ENCODE assay signal across 18 cellular contexts in the genomic region with DNA sequence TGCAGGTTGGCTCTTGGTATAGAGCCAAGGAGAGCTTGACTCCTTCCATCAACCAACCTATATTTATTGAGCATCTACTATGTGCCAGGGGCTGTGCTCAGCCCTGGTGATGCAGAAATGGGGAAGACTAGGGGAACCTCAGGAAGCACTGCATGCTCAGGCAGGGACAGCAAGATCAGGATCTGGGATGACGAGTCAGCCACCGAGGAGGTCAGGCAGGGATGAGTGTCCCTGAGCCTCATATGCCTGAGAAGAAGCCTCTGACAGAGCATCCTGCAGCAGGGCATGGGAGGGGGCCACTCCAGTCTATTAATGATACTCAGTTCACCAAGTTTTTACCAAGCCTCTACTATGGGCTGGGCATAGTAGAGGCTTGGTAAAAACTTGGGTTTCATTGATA.
DNase-seq lines count a peak whose midpoint lies in the region; ATAC-seq and TF ChIP-seq lines count a peak whose summit lies in the region.
"Had no signal": no experiment of that assay in that cellular context is flagged by ENCODE, and none has a peak within 500 bp of the region (broad histone marks: within the 10 kb centered on the region; RNA-seq: fewer than 3 reads in every experiment).

No MANE protein-coding gene starts in this region.

- POLR2A ChIA-PET in HEK293 (lab: Yijun Ruan, JAX) = no interaction called here

- no peaks in the 10 kb centered on the region for H3K36me3 ChIP-seq in HEK293 (ENCODE audit: control insufficient read depth in 2 of 2, insufficient read depth in 1 of 2, low read length in 2 of 2)
- H3K36me3 ChIP-seq: heart left ventricle, right lobe of liver had no signal

- CTCF ChIA-PET in activated naive CD4-positive, alpha-beta T cell treated with anti-CD3 and anti-CD28 coated beads, Interleukin-2, amount 10 ng/mL, durations not matched to agents 7 days and 5 days (lab: Charles Lee) = interaction anchor here (2.3 to 14.6 kb wide), 2 partner anchors 9 to 18 kb away, joined by 11 to 144 read pairs; no protein-coding TSS in a partner anchor
- CTCF ChIA-PET in HEK293 (lab: Yijun Ruan, JAX) = interaction anchor here (1.5 kb wide), 1 partner anchor 17 kb away, joined by 7 read pairs; no protein-coding TSS in a partner anchor

- no peak for DNase-seq in activated naive CD4-positive, alpha-beta T cell treated with anti-CD3 and anti-CD28 coated beads, Interleukin-2, amount 10 ng/mL, durations not matched to agents 7 days and 5 days
- DNase-seq in activated naive CD4-positive, alpha-beta T cell treated with Interleukin-2 at 50 U/mL for 16 hours = no peak
- DNase-seq in activated T-helper 2 cell treated with anti-CD3 and anti-CD28 coated beads, Interferon-gamma antibody, Interleukin-2, Interleukin-4, amounts not matched to agents 10 μg/mL and 5 μg/mL and 100 μg/mL, durations not matched to agents 14 hours and 24 hours and 36 hours (ENCODE audit: low spot score) = no peak
- DNase-seq in natural killer cell treated with Interleukin-12 subunit alpha and Interleukin-12 subunit beta and Interleukin-15 and Interleukin-18, amount 100 ng/mL, for 72 hours (ENCODE audit: low spot score) = no peak
- DNase-seq in NCI-H2196 (lab: John Stamatoyannopoulos, UW; ENCODE audit: unreplicated experiment) (no peak), NCI-H2227 (lab: John Stamatoyannopoulos, UW; ENCODE audit: unreplicated experiment) (no peak), NCI-H2107 treated with DMSO at 0.1 percent for 48 hours (lab: John Stamatoyannopoulos, UW; ENCODE audit: unreplicated experiment) (no peak)
- DNase-seq: ACHN; body of pancreas; effector CD8-positive, alpha-beta T cell; erythroblast; heart left ventricle; NCI-H1105 treated with DMSO at 0.1 percent for 48 hours; NCI-H2029; NCI-H774; right lobe of liver had no signal

- H3K9me3 Mint-ChIP-seq in activated naive CD4-positive, alpha-beta T cell treated with anti-CD3 and anti-CD28 coated beads, Interleukin-2, amount 10 ng/mL, durations not matched to agents 7 days and 5 days = peaks cover 10% of the 10 kb centered on the region
- H3K9me3 Mint-ChIP-seq in activated T-helper 2 cell treated with anti-CD3 and anti-CD28 coated beads, Interferon-gamma antibody, Interleukin-2, Interleukin-4, amounts not matched to agents 10 μg/mL and 5 μg/mL and 100 μg/mL, durations not matched to agents 14 hours and 24 hours and 36 hours = peaks cover 7% of the 10 kb centered on the region
- no peaks in the 10 kb centered on the region for H3K9me3 Mint-ChIP-seq in natural killer cell treated with Interleukin-12 subunit alpha and Interleukin-12 subunit beta and Interleukin-15 and Interleukin-18, amount 100 ng/mL, for 72 hours

- H3K27ac Mint-ChIP-seq in activated naive CD4-positive, alpha-beta T cell treated with anti-CD3 and anti-CD28 coated beads, Interleukin-2, amount 10 ng/mL, durations not matched to agents 7 days and 5 days = peak overlapping the region; percentile 99
- peak overlapping the region; percentile 92 for H3K27ac Mint-ChIP-seq in activated T-helper 2 cell treated with anti-CD3 and anti-CD28 coated beads, Interferon-gamma antibody, Interleukin-2, Interleukin-4, amounts not matched to agents 10 μg/mL and 5 μg/mL and 100 μg/mL, durations not matched to agents 14 hours and 24 hours and 36 hours
- peak overlapping the region; percentile 83 to 86 for H3K27ac Mint-ChIP-seq in natural killer cell treated with Interleukin-12 subunit alpha and Interleukin-12 subunit beta and Interleukin-15 and Interleukin-18, amount 100 ng/mL, for 72 hours

- no peak for TF ChIP-seq CTCF in HEK293 (tag by site-specific recombination; IDR thresholded peaks at IDR 0.05)

- no peak overlapping the region for H3K4me3 Mint-ChIP-seq in activated naive CD4-positive, alpha-beta T cell treated with anti-CD3 and anti-CD28 coated beads, Interleukin-2, amount 10 ng/mL, durations not matched to agents 7 days and 5 days
- no peak overlapping the region for H3K4me3 Mint-ChIP-seq in activated T-helper 2 cell treated with anti-CD3 and anti-CD28 coated beads, Interferon-gamma antibody, Interleukin-2, Interleukin-4, amounts not matched to agents 10 μg/mL and 5 μg/mL and 100 μg/mL, durations not matched to agents 14 hours and 24 hours and 36 hours (ENCODE audit: low read depth)
- peak overlapping the region; percentile 64 for H3K4me3 Mint-ChIP-seq in natural killer cell treated with Interleukin-12 subunit alpha and Interleukin-12 subunit beta and Interleukin-15 and Interleukin-18, amount 100 ng/mL, for 72 hours
- H3K4me3 Mint-ChIP-seq: stimulated activated naive CD8-positive, alpha-beta T cell treated with anti-CD3 and anti-CD28 coated beads, Interleukin-15, Interleukin-2, amounts not matched to agents 100 ng/mL and 50 ng/mL, for 24 hours had no signal

- H3K36me3 Mint-ChIP-seq in activated naive CD4-positive, alpha-beta T cell treated with anti-CD3 and anti-CD28 coated beads, Interleukin-2, amount 10 ng/mL, durations not matched to agents 7 days and 5 days = peaks cover 22% of the 10 kb centered on the region
- H3K36me3 Mint-ChIP-seq in activated T-helper 2 cell treated with anti-CD3 and anti-CD28 coated beads, Interferon-gamma antibody, Interleukin-2, Interleukin-4, amounts not matched to agents 10 μg/mL and 5 μg/mL and 100 μg/mL, durations not matched to agents 14 hours and 24 hours and 36 hours (ENCODE audit: low read depth) = peaks cover 8% of the 10 kb centered on the region
- peaks cover 4% of the 10 kb centered on the region for H3K36me3 Mint-ChIP-seq in natural killer cell treated with Interleukin-12 subunit alpha and Interleukin-12 subunit beta and Interleukin-15 and Interleukin-18, amount 100 ng/mL, for 72 hours

- no peak for ATAC-seq in natural killer cell treated with Interleukin-12 subunit alpha and Interleukin-12 subunit beta and Interleukin-15 and Interleukin-18, amount 100 ng/mL, for 72 hours
- ATAC-seq: body of pancreas, heart left ventricle, right lobe of liver had no signal

- intact Hi-C loops in activated T-helper 2 cell treated with anti-CD3 and anti-CD28 coated beads, Interferon-gamma antibody, Interleukin-2, Interleukin-4, amounts not matched to agents 10 μg/mL and 5 μg/mL and 100 μg/mL, durations not matched to agents 14 hours and 24 hours and 36 hours (cut with micrococcal nuclease) = loop anchor here (5.0 to 10.0 kb wide), 4 partner anchors 158 to 896 kb away; a partner anchor contains a TSS

- no peaks in the 10 kb centered on the region for H3K4me1 ChIP-seq in HEK293 (ENCODE audit: control insufficient read depth, insufficient read depth, low read length)
- H3K4me1 ChIP-seq: body of pancreas, right lobe of liver had no signal

- peaks cover 89% of the 10 kb centered on the region for H3K4me1 Mint-ChIP-seq in activated naive CD4-positive, alpha-beta T cell treated with anti-CD3 and anti-CD28 coated beads, Interleukin-2, amount 10 ng/mL, durations not matched to agents 7 days and 5 days
- H3K4me1 Mint-ChIP-seq in activated T-helper 2 cell treated with anti-CD3 and anti-CD28 coated beads, Interferon-gamma antibody, Interleukin-2, Interleukin-4, amounts not matched to agents 10 μg/mL and 5 μg/mL and 100 μg/mL, durations not matched to agents 14 hours and 24 hours and 36 hours (ENCODE audit: low read depth) = peaks cover 69% of the 10 kb centered on the region
- peaks cover 83 to 88% of the 10 kb centered on the region in 2 donors for H3K4me1 Mint-ChIP-seq in natural killer cell treated with Interleukin-12 subunit alpha and Interleukin-12 subunit beta and Interleukin-15 and Interleukin-18, amount 100 ng/mL, for 72 hours (ENCODE audit: low read depth in 2 of 2)

- no peak overlapping the region for H3K4me3 ChIP-seq in HEK293 (ENCODE audit: low read depth, low read length)
- H3K4me3 ChIP-seq: body of pancreas, heart left ventricle, right lobe of liver had no signal

- H3K9me3 ChIP-seq in HEK293 (ENCODE audit: control insufficient read depth, insufficient read depth, low read depth, low read length) = no peaks in the 10 kb centered on the region
- H3K9me3 ChIP-seq: right lobe of liver had no signal

- H3K27me3 Mint-ChIP-seq in activated naive CD4-positive, alpha-beta T cell treated with anti-CD3 and anti-CD28 coated beads, Interleukin-2, amount 10 ng/mL, durations not matched to agents 7 days and 5 days = no peaks in the 10 kb centered on the region
- H3K27me3 Mint-ChIP-seq in activated T-helper 2 cell treated with anti-CD3 and anti-CD28 coated beads, Interferon-gamma antibody, Interleukin-2, Interleukin-4, amounts not matched to agents 10 μg/mL and 5 μg/mL and 100 μg/mL, durations not matched to agents 14 hours and 24 hours and 36 hours (ENCODE audit: low read depth) = no peaks in the 10 kb centered on the region
- H3K27me3 Mint-ChIP-seq in natural killer cell treated with Interleukin-12 subunit alpha and Interleukin-12 subunit beta and Interleukin-15 and Interleukin-18, amount 100 ng/mL, for 72 hours = no peaks in the 10 kb centered on the region
- H3K27me3 Mint-ChIP-seq: stimulated activated naive CD8-positive, alpha-beta T cell treated with anti-CD3 and anti-CD28 coated beads, Interleukin-15, Interleukin-2, amounts not matched to agents 100 ng/mL and 50 ng/mL, for 24 hours had no signal

- no peak overlapping the region for H3K27ac ChIP-seq in HEK293 (ENCODE audit: extremely low read depth, low read depth, low read length)
- H3K27ac ChIP-seq: body of pancreas, right lobe of liver had no signal

TF ChIP-seq in HEK293, 187 proteins besides CTCF, POLR2A, EP300 and RAD21:
- 0 out of 2 replicates have a peak, but pooled peaks have one; percentile 38 for TF ChIP-seq ZNF664 (tag by site-specific recombination; IDR thresholded peaks at IDR 0.05)
- TF ChIP-seq, protein P1, sequence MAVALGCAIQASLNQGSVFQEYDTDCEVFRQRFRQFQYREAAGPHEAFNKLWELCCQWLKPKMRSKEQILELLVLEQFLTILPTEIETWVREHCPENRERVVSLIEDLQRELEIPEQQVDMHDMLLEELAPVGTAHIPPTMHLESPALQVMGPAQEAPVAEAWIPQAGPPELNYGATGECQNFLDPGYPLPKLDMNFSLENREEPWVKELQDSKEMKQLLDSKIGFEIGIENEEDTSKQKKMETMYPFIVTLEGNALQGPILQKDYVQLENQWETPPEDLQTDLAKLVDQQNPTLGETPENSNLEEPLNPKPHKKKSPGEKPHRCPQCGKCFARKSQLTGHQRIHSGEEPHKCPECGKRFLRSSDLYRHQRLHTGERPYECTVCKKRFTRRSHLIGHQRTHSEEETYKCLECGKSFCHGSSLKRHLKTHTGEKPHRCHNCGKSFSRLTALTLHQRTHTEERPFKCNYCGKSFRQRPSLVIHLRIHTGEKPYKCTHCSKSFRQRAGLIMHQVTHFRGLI (tag by site-specific recombination; IDR thresholded peaks at IDR 0.05) = no peak
